Comparison of ENCODE assay signal across 8 cellular contexts in genomic region chr3:178325330-178325729, GRCh38.
DNase-seq lines count a peak whose midpoint lies in the region; ATAC-seq and TF ChIP-seq lines count a peak whose summit lies in the region.

No MANE protein-coding gene starts in this region.

- H3K27ac ChIP-seq in dorsolateral prefrontal cortex (peak overlapping the region in 7 of 59 donors; percentile 23 to 46 (median 35)), prostate gland (peak overlapping the region in 1 of 2 donors; percentile 14)

- H3K4me1 ChIP-seq in prostate gland (replicated peaks) = no peaks in the 10 kb centered on the region

- DNase-seq in GM03348 (ENCODE audit: low spot score) (peak; percentile 48), NCI-H345 (lab: John Stamatoyannopoulos, UW) (peak; percentile 44), dorsolateral prefrontal cortex (no peak), prostate gland (ENCODE audit: low spot score) (no peak), amygdala (lab: John Stamatoyannopoulos, UW) (no peak), activated gamma-delta T cell treated with Interleukin-2 at 50 U/mL for 16 hours (no peak), SKM-1 treated with dmso at 0.1 percent for 144 hours (lab: John Stamatoyannopoulos, UW; ENCODE audit: unreplicated experiment) (no peak)

- WGBS in prostate gland = 0% methylated on average over 1 of the region's 1 CpG

- no peak overlapping the region for H3K4me3 ChIP-seq in dorsolateral prefrontal cortex
- no peak overlapping the region for H3K4me3 ChIP-seq in prostate gland

- TF ChIP-seq CTCF in dorsolateral prefrontal cortex (IDR thresholded peaks at IDR 0.05 in 54 of 56, conservative IDR thresholded peaks at IDR 0.05 in 2 of 56; ENCODE audit: low read depth in 1 of 56, partially characterized antibody in 56 of 56) (peak; percentile 7 to 77 (median 56)), prostate gland (IDR thresholded peaks at IDR 0.05) (peak in 3 of 4 experiments; percentile 40 to 69 (median 65))

- H3K36me3 ChIP-seq in prostate gland = no peaks in the 10 kb centered on the region

- H3K27me3 ChIP-seq in dorsolateral prefrontal cortex (no peaks in the 10 kb centered on the region), prostate gland (replicated peaks; ENCODE audit: insufficient read depth) (no peaks in the 10 kb centered on the region)

- no peaks in the 10 kb centered on the region for H3K9me3 ChIP-seq in prostate gland

- no peak for TF ChIP-seq POLR2A in prostate gland (IDR thresholded peaks at IDR 0.05)

- intact Hi-C loops in dorsolateral prefrontal cortex (cut with DNase I) (loop anchor here (5.0 to 10.0 kb wide), 3 partner anchors 958 to 1281 kb away; no protein-coding TSS in a partner anchor), prostate gland (cut with DNase I) (loop anchor here (5.0 to 10.0 kb wide), 3 partner anchors 491 to 1271 kb away; partner anchors contain the start of gene TBL1XR1)

- ATAC-seq in GM18873 (IDR thresholded peaks at IDR 0.05; ENCODE audit: low FRiP score, unreplicated experiment) = no peak

Comparison
In these comparisons a context has a peak if more than half of its experiments do, and no peak if none do; other contexts are left out.
1. DNase-seq: peak in GM03348 (single experiment) and NCI-H345 (single experiment); none in dorsolateral prefrontal cortex (0 of 10), prostate gland (single experiment), amygdala (0 of 56), activated gamma-delta T cell treated with Interleukin-2 at 50 U/mL for 16 hours (single experiment) and SKM-1 treated with dmso at 0.1 percent for 144 hours (single experiment).